In genomic region chr18:49561377-49562193, GRCh38 we compare ENCODE assay signal across 8 cellular contexts. TPM values are rescaled to one million over a fixed set of nuclear protein-coding genes. Genes with fewer than 3 reads are reported as not detected.
A peak's percentile ranks its signal among the peaks of the same experiment; 100 is the strongest.
DNase-seq lines count a peak whose midpoint lies in the region; ATAC-seq and TF ChIP-seq lines count a peak whose summit lies in the region.

Gene LIPG, plus strand, starts transcription at chr18:49562057. Its CDS starts 252 bp downstream, at chr18:49562309.

- POLR2A ChIA-PET in IMR-90 (lab: Charles Lee; ENCODE audit: unreplicated experiment): no interaction called here

- no peak within 1 kb of the TSS for H3K27ac ChIP-seq in BLaER1 treated with 17β-estradiol and CSF1 and Interleukin-3, amounts not matched to agents 10 nM and 100 nM
- no peak within 1 kb of the TSS for H3K27ac ChIP-seq in IMR-90 (ENCODE audit: insufficient read depth, low read length)
- H3K27ac ChIP-seq in body of pancreas: no peak within 1 kb of the TSS
- H3K27ac ChIP-seq in smooth muscle cell (ENCODE audit: low read depth): peak within 1 kb of the TSS; percentile 58

- intact Hi-C loops in IMR-90 (cut with micrococcal nuclease) (loop anchor here (10.0 kb wide), 1 partner anchor 133 kb away; no protein-coding TSS in a partner anchor), body of pancreas (cut with DNase I) (loop anchor here (10.0 kb wide), 1 partner anchor 293 kb away; no protein-coding TSS in a partner anchor)

- H4K8ac ChIP-seq in IMR-90 (ENCODE audit: low read depth in 2 of 2, low read length in 2 of 2): no peak within 1 kb of the TSS

- H3K79me2 ChIP-seq in smooth muscle cell (ENCODE audit: low read depth): peaks cover 21% of the 10 kb centered on the region

- in situ Hi-C loops in IMR-90 (cut with MboI; ENCODE audit: low sequenced_read_pairs): loop anchor here (10.0 kb wide), 1 partner anchor 193 kb away; no protein-coding TSS in a partner anchor

- no peak within 1 kb of the TSS for H3K9ac ChIP-seq in BLaER1 treated with 17β-estradiol and CSF1 and Interleukin-3, amounts not matched to agents 10 nM and 100 nM
- no peak within 1 kb of the TSS for H3K9ac ChIP-seq in IMR-90 (ENCODE audit: low read depth, low read length)
- H3K9ac ChIP-seq in smooth muscle cell (ENCODE audit: low read depth): peak within 1 kb of the TSS; percentile 21

- no peak within 1 kb of the TSS for H3K56ac ChIP-seq in IMR-90 (ENCODE audit: extremely low read depth, insufficient read depth, low read length)

- peak; percentile 50 for DNase-seq in IMR-90
- peak; percentile 60 for DNase-seq in SIG-M5 treated with dmso at 0.1 percent for 504 hours (lab: John Stamatoyannopoulos, UW; ENCODE audit: unreplicated experiment)
- DNase-seq in body of pancreas: peak; percentile 33 to 59 (median 46)
- DNase-seq in iPS-NIHi7 (ENCODE audit: extremely low spot score): peak; percentile 89
- DNase-seq in smooth muscle cell (lab: John Stamatoyannopoulos, UW; ENCODE audit: unreplicated experiment): peak; percentile 34

- H3K14ac ChIP-seq in IMR-90 (replicated peaks; ENCODE audit: low read depth, low read length): no peak within 1 kb of the TSS

- TF ChIP-seq CTCF in IMR-90 (conservative IDR thresholded peaks at IDR 0.05; ENCODE audit: low read depth, low read length) (no peak), body of pancreas (IDR thresholded peaks at IDR 0.05) (no peak), smooth muscle cell (IDR thresholded peaks at IDR 0.05; ENCODE audit: borderline replicate concordance, insufficient read depth, poor library complexity, severe bottlenecking) (no peak)

- TF ChIP-seq POLR2A in IMR-90 (IDR thresholded peaks at IDR 0.05; ENCODE audit: low read depth, low read length) (no peak), body of pancreas (IDR thresholded peaks at IDR 0.05) (peak in 1 of 3 donors; percentile 35)

- dilution Hi-C loops in IMR-90 (cut with HindIII; ENCODE audit: low sequenced_read_pairs, unreplicated experiment): no loop called here

- H2BK5ac ChIP-seq in IMR-90 (ENCODE audit: low read depth, low read length, poor library complexity, severe bottlenecking): no peak within 1 kb of the TSS

- CTCF ChIA-PET in IMR-90 (lab: Yijun Ruan, JAX): interaction anchor here (1.3 kb wide), 1 partner anchor 301 kb away, joined by 3 read pairs; no protein-coding TSS in a partner anchor

- no peak within 1 kb of the TSS for H3K18ac ChIP-seq in IMR-90 (ENCODE audit: low read depth, low read length)

- no peaks in the 10 kb centered on the region for H3K79me1 ChIP-seq in IMR-90 (ENCODE audit: low read depth in 1 of 2, low read length in 2 of 2)

- H4K20me1 ChIP-seq in BLaER1 treated with 17β-estradiol and CSF1 and Interleukin-3, amounts not matched to agents 10 nM and 100 nM: peaks cover 0 to 40% (median 0%) of the 10 kb centered on the region in 11 experiments; a peak in 9 of 22 replicates
- H4K20me1 ChIP-seq in IMR-90 (ENCODE audit: insufficient read depth, low read length): no peaks in the 10 kb centered on the region
- peaks cover 32% of the 10 kb centered on the region for H4K20me1 ChIP-seq in smooth muscle cell (ENCODE audit: low read depth)

- peak within 1 kb of the TSS; percentile 56 to 89 (median 76) for H3K4me2 ChIP-seq in BLaER1 treated with 17β-estradiol and CSF1 and Interleukin-3, amounts not matched to agents 10 nM and 100 nM
- H3K4me2 ChIP-seq in IMR-90 (ENCODE audit: low read depth, low read length) (peak within 1 kb of the TSS; percentile 85), smooth muscle cell (peak within 1 kb of the TSS; percentile 95)

- no peaks in the 10 kb centered on the region for H3K9me3 ChIP-seq in BLaER1 treated with 17β-estradiol and CSF1 and Interleukin-3, amounts not matched to agents 10 nM and 100 nM (replicated peaks in 1 of 11)
- no peaks in the 10 kb centered on the region for H3K9me3 ChIP-seq in IMR-90 (ENCODE audit: control insufficient read depth, insufficient read depth, low read length)
- H3K9me3 ChIP-seq in body of pancreas: no peaks in the 10 kb centered on the region
- H3K9me3 ChIP-seq in smooth muscle cell (replicated peaks; ENCODE audit: low read depth): no peaks in the 10 kb centered on the region

- peaks cover 11 to 18% (median 15%) of the 10 kb centered on the region in 10 experiments; a peak in 19 of 20 replicates for H3K4me1 ChIP-seq in BLaER1 treated with 17β-estradiol and CSF1 and Interleukin-3, amounts not matched to agents 10 nM and 100 nM
- peaks cover 7% of the 10 kb centered on the region for H3K4me1 ChIP-seq in IMR-90 (ENCODE audit: control insufficient read depth, insufficient read depth, low read length)
- peaks cover 49% of the 10 kb centered on the region for H3K4me1 ChIP-seq in body of pancreas
- peaks cover 22% of the 10 kb centered on the region for H3K4me1 ChIP-seq in smooth muscle cell (ENCODE audit: low read depth)

- no peak for TF ChIP-seq RAD21 in IMR-90 (IDR thresholded peaks at IDR 0.05; ENCODE audit: low read length)

- no peaks in the 10 kb centered on the region; the same call in 1 of the 2 replicates for H3K9me1 ChIP-seq in IMR-90 (ENCODE audit: insufficient read depth, low read length)

- H3K4ac ChIP-seq in IMR-90 (ENCODE audit: low read depth, low read length): no peak within 1 kb of the TSS; the same call in 1 of the 2 replicates

- no peak within 1 kb of the TSS for H2BK20ac ChIP-seq in IMR-90 (ENCODE audit: low read depth, low read length)

- no peak within 1 kb of the TSS for H4K91ac ChIP-seq in IMR-90 (ENCODE audit: insufficient read depth, low read depth, low read length)

- H3K4me3 ChIP-seq in BLaER1 treated with 17β-estradiol and CSF1 and Interleukin-3, amounts not matched to agents 10 nM and 100 nM: peak within 1 kb of the TSS; percentile 28 to 61 (median 44)
- H3K4me3 ChIP-seq in IMR-90 (ENCODE audit: insufficient read depth, low read depth, low read length) (peak within 1 kb of the TSS; percentile 28), body of pancreas (peak within 1 kb of the TSS in 1 of 2 donors; percentile 3), smooth muscle cell (peak within 1 kb of the TSS; percentile 58)

- peaks cover 52 to 74% (median 68%) of the 10 kb centered on the region in 11 experiments for H3K27me3 ChIP-seq in BLaER1 treated with 17β-estradiol and CSF1 and Interleukin-3, amounts not matched to agents 10 nM and 100 nM
- H3K27me3 ChIP-seq in IMR-90 (ENCODE audit: control insufficient read depth, insufficient read depth, low read length) (peaks cover 68% of the 10 kb centered on the region), body of pancreas (no peaks in the 10 kb centered on the region), smooth muscle cell (ENCODE audit: low read depth) (no peaks in the 10 kb centered on the region)

- peak within 1 kb of the TSS; percentile 16; the same call in 1 of the 2 replicates for H3K23ac ChIP-seq in IMR-90 (ENCODE audit: low read depth, low read length)

- ATAC-seq in GM19397 (IDR thresholded peaks at IDR 0.05; ENCODE audit: unreplicated experiment): peak; percentile 65
- ATAC-seq in IMR-90 (ENCODE audit: low read depth): peak; percentile 62
- ATAC-seq in body of pancreas: peak; percentile 72
- no peak for ATAC-seq in GM21717 (IDR thresholded peaks at IDR 0.05; ENCODE audit: unreplicated experiment)

- H2AK9ac ChIP-seq in IMR-90 (replicated peaks; ENCODE audit: low read depth, low read length, poor library complexity): peak within 1 kb of the TSS; percentile 60

- no peaks in the 10 kb centered on the region for H3F3A ChIP-seq in smooth muscle cell (ENCODE audit: low read depth)

- WGBS in IMR-90 (ENCODE audit: extremely low coverage in 2 of 2, insufficient read length in 1 of 2), 2 experiments: 2% methylated on average over 17 of the region's 59 CpGs; no CpG with 5 or more reads in 1 of the 2 experiments
- WGBS in body of pancreas, 2 donors: 2 to 4% methylated on average over 29 to 59 of the region's 59 CpGs
- under 1% methylated on average over 54 of the region's 59 CpGs for WGBS in smooth muscle cell (ENCODE audit: low lambda C conversion rate)

- no peaks in the 10 kb centered on the region for H3K36me3 ChIP-seq in BLaER1 treated with 17β-estradiol and CSF1 and Interleukin-3, amounts not matched to agents 10 nM and 100 nM
- H3K36me3 ChIP-seq in IMR-90 (ENCODE audit: control insufficient read depth, insufficient read depth, low read length): no peaks in the 10 kb centered on the region
- no peaks in the 10 kb centered on the region for H3K36me3 ChIP-seq in body of pancreas (replicated peaks in 1 of 2; ENCODE audit: insufficient read depth in 1 of 2, low read depth in 2 of 2)
- no peaks in the 10 kb centered on the region for H3K36me3 ChIP-seq in smooth muscle cell (ENCODE audit: low read depth)

- H2AFZ ChIP-seq in IMR-90 (replicated peaks; ENCODE audit: low read length, poor library complexity): peak within 1 kb of the TSS; percentile 87
- peak within 1 kb of the TSS; percentile 46 for H2AFZ ChIP-seq in smooth muscle cell (ENCODE audit: low read depth)

- H4K5ac ChIP-seq in IMR-90 (ENCODE audit: low read depth, low read length): no peak within 1 kb of the TSS

- BruUV-seq in IMR-90 (replicated peaks; lab: Mats Ljungman, UMichigan): no TSS peak

- no peak within 1 kb of the TSS for H2BK120ac ChIP-seq in IMR-90 (ENCODE audit: low read depth, low read length)

- H2BK15ac ChIP-seq in IMR-90 (ENCODE audit: low read depth, low read length): no peak within 1 kb of the TSS

- no peak within 1 kb of the TSS for H2AK5ac ChIP-seq in IMR-90 (ENCODE audit: low read depth, low read length)

TF ChIP-seq in IMR-90, 13 proteins besides CTCF, POLR2A, EP300 and RAD21:
- TF ChIP-seq MXI1 (IDR thresholded peaks at IDR 0.05; ENCODE audit: borderline replicate concordance, low read depth, low read length) (peak; percentile 63; the same call in 1 of the 2 replicates), CHD1 (IDR thresholded peaks at IDR 0.05; ENCODE audit: low read depth, low read length) (no peak), NFE2L2 (IDR thresholded peaks at IDR 0.05; ENCODE audit: low read depth, low read length) (no peak)

RNA-seq across cellular contexts. Expression of gene LIPG, which starts in this region (rescaled TPM):
- under 0.01 TPM in 1 of 2 replicates, not detected in the other for total RNA-seq in IMR-90 (2012; rRNA removed)
- polyA plus RNA-seq in IMR-90 (2012; rRNA removed): 0.13 and 0.14 TPM in 2 replicates
- polyA plus RNA-seq in IMR-90 (2012; cell fraction: cytosol; rRNA removed): 0.05 and 0.14 TPM in 2 replicates
- polyA plus RNA-seq in IMR-90 (2012; cell fraction: nucleus; rRNA removed; ENCODE audit: low replicate concordance): 0.05 and 0.16 TPM in 2 replicates
- total RNA-seq in body of pancreas: under 1 TPM; 0.52 to 0.66 TPM
- 25.6 and 34.1 TPM in 2 replicates for total RNA-seq in smooth muscle cell
- polyA plus RNA-seq in smooth muscle cell: 15.3 and 25.5 TPM in 2 replicates

Comparison
In these comparisons a context has a peak if more than half of its experiments do, and no peak if none do; other contexts are left out.
1. RNA of gene LIPG (total RNA-seq): 25.6 to 34.1 TPM in smooth muscle cell; 0.52 to 0.66 TPM in body of pancreas and under 0.01 TPM in IMR-90; every median in the first group is over 10 times any median in the second.
2. RNA of gene LIPG (polyA plus RNA-seq): 15.3 to 25.5 TPM in smooth muscle cell; 0.05 to 0.16 TPM in IMR-90; every median in the first group is over 10 times any median in the second.
3. Peak in DNase-seq, ATAC-seq, H3K4me3 ChIP-seq and H3K4me2 ChIP-seq in IMR-90; RNA of the gene not detected or under 1 TPM.
4. Peak in DNase-seq and ATAC-seq in body of pancreas; RNA of the gene not detected or under 1 TPM.
5. DNase-seq: peak in every context shown above with its lines; median percentile 89 in iPS-NIHi7; 60 in SIG-M5 treated with dmso at 0.1 percent for 504 hours; 50 in IMR-90; 46 in body of pancreas; 34 in smooth muscle cell.
6. Peak in every context shown above with its lines, with median percentiles within 50 percentile points of each other: H3K4me2 ChIP-seq.